1 cellular context compared by ENCODE assay signal in the genomic region with DNA sequence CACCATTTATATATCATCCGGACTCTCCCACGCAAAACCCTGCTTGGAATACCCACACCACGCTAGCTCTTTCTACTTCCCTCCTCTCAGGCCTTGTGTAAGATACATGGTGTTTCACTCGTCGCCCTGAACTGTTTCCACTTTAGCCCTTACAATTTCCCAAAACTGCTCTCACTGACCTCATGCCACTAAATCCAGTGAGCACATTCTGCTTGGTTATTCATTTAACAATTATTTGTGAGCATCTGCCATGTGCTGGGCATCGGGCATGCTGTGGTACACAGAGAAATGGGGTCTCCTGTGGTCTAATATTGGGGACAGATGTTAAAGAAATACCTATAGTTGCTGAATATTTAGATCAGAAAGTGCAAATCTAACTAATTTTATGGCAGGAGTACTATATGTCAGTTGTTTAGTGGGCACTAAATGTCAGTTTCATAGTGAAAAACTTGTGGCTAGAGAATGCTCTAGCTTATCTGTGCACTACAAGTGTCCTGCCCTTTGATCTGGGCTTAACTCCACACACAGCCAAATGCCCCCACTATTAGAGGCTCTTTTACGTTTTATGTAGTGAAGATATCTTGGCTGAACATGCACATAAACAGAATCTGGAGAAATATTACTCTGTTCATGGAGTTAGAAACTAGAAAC.
TF ChIP-seq lines count a peak whose summit lies in the region.

No MANE protein-coding gene starts in this region.

TF ChIP-seq in GM12878, 131 proteins besides CTCF, POLR2A, EP300 and RAD21 (continued from another document):
- no peak for TF ChIP-seq ZBTB40 (IDR thresholded peaks at IDR 0.05; ENCODE audit: borderline replicate concordance)
- TF ChIP-seq ZNF207 (IDR thresholded peaks at IDR 0.05; ENCODE audit: borderline replicate concordance): no peak
- TF ChIP-seq ZNF592 (IDR thresholded peaks at IDR 0.05): no peak
- no peak for TF ChIP-seq SREBF2 (IDR thresholded peaks at IDR 0.05; ENCODE audit: low read length)
- no peak for TF ChIP-seq CHD2 (IDR thresholded peaks at IDR 0.05; ENCODE audit: borderline replicate concordance, low read depth, low read length)
- TF ChIP-seq RELA (IDR thresholded peaks at IDR 0.05; ENCODE audit: borderline replicate concordance, partially characterized antibody): no peak
- 0 out of 2 replicates have a peak, but pooled peaks have one; percentile 5 for TF ChIP-seq SPI1 (IDR thresholded peaks at IDR 0.05; ENCODE audit: borderline replicate concordance, insufficient read depth, low read depth, low read length)
- no peak for TF ChIP-seq SP1 (IDR thresholded peaks at IDR 0.05; ENCODE audit: low read depth, low read length)
- TF ChIP-seq GABPA (IDR thresholded peaks at IDR 0.05; ENCODE audit: low read depth): no peak
- TF ChIP-seq, protein P1, sequence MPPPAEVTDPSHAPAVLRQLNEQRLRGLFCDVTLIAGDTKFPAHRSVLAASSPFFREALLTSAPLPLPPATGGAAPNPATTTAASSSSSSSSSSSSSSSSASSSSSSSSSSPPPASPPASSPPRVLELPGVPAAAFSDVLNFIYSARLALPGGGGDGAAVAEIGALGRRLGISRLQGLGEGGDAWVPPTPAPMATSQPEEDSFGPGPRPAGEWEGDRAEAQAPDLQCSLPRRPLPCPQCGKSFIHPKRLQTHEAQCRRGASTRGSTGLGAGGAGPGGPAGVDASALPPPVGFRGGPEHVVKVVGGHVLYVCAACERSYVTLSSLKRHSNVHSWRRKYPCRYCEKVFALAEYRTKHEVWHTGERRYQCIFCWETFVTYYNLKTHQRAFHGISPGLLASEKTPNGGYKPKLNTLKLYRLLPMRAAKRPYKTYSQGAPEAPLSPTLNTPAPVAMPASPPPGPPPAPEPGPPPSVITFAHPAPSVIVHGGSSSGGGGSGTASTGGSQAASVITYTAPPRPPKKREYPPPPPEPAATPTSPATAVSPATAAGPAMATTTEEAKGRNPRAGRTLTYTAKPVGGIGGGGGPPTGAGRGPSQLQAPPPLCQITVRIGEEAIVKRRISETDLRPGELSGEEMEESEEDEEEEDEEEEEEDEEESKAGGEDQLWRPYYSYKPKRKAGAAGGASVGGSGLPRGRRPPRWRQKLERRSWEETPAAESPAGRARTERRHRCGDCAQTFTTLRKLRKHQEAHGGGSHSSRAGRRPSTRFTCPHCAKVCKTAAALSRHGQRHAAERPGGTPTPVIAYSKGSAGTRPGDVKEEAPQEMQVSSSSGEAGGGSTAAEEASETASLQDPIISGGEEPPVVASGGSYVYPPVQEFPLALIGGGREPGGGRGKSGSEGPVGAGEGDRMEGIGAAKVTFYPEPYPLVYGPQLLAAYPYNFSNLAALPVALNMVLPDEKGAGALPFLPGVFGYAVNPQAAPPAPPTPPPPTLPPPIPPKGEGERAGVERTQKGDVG (CRISPR knock-in tag; IDR thresholded peaks at IDR 0.05): no peak
- TF ChIP-seq, protein P2, sequence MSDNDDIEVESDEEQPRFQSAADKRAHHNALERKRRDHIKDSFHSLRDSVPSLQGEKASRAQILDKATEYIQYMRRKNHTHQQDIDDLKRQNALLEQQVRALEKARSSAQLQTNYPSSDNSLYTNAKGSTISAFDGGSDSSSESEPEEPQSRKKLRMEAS (IDR thresholded peaks at IDR 0.05; ENCODE audit: low read depth, low read length): no peak
- no peak for TF ChIP-seq CHD1 (IDR thresholded peaks at IDR 0.05; ENCODE audit: low read depth, low read length)
